8 cellular contexts compared by ENCODE assay signal in the genomic region with DNA sequence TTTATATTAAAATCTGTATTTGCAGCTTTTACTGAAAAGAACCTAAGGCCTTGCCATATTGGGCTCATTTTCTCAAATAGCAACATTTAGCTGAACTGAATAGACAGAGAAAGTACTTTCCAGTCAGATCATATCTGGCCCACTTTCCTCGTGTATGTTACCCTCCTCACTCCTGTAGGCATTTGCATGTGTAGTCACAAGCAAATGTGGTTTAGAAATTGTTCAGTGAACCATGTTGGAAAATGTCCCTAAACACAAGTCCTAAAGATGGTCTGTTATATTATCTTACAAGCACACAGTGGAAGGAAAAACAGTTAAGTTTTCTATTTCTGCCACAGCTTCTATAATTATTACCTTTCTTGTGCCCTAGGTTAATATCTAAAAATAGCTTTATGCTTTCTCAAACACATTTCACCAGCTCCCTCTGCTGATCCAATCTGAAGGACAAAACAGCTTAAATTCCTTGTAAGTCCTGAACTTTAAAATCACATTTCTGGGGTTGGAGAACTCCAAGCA. TPM values are rescaled to one million over a fixed set of nuclear protein-coding genes. Genes with fewer than 3 reads are reported as not detected.
DNase-seq lines count a peak whose midpoint lies in the region; ATAC-seq and TF ChIP-seq lines count a peak whose summit lies in the region.

No MANE protein-coding gene starts in this region.

- H3K9me3 ChIP-seq in spleen, result peaks cover 0 to 8% (median 0%) of the 10 kb centered on the region in 8 donors
- H3K9me3 ChIP-seq in MG63, result no peaks in the 10 kb centered on the region

- H3K36me3 ChIP-seq in spleen (peaks cover 0 to 6% (median 0%) of the 10 kb centered on the region in 6 donors), MG63 (no peaks in the 10 kb centered on the region)

- H3K4me1 ChIP-seq in spleen, result peaks cover 0 to 24% (median 12%) of the 10 kb centered on the region in 6 donors

- H3K27ac Mint-ChIP-seq in activated CD4-positive, alpha-beta memory T cell treated with anti-CD3 and anti-CD28 coated beads for 36 hours, result no peak overlapping the region
- no peak overlapping the region for H3K27ac Mint-ChIP-seq in activated CD4-positive, alpha-beta memory T cell treated with anti-CD3 and anti-CD28 coated beads, Interleukin-2, amount 10 ng/mL, durations not matched to agents 7 days and 5 days
- H3K27ac Mint-ChIP-seq in brain, result peak overlapping the region in 4 of 5 experiments; percentile 75 to 93 (median 87)

- no peak for TF ChIP-seq CTCF in brain (conservative IDR thresholded peaks at IDR 0.05)
- TF ChIP-seq CTCF in spleen (IDR thresholded peaks at IDR 0.05 in 8 of 11, conservative IDR thresholded peaks at IDR 0.05 in 3 of 11), result no peak

- H3K27ac ChIP-seq in spleen, result peak overlapping the region in 7 of 8 donors; percentile 2 to 73 (median 60)

- no peaks in the 10 kb centered on the region for H3K27me3 Mint-ChIP-seq in activated CD4-positive, alpha-beta memory T cell treated with anti-CD3 and anti-CD28 coated beads for 36 hours
- H3K27me3 Mint-ChIP-seq in activated CD4-positive, alpha-beta memory T cell treated with anti-CD3 and anti-CD28 coated beads, Interleukin-2, amount 10 ng/mL, durations not matched to agents 7 days and 5 days, result no peaks in the 10 kb centered on the region
- H3K27me3 Mint-ChIP-seq in brain, result peaks cover 5% of the 10 kb centered on the region

- H3K4me3 Mint-ChIP-seq in activated CD4-positive, alpha-beta memory T cell treated with anti-CD3 and anti-CD28 coated beads for 36 hours, result peak overlapping the region; percentile 17
- H3K4me3 Mint-ChIP-seq in activated CD4-positive, alpha-beta memory T cell treated with anti-CD3 and anti-CD28 coated beads, Interleukin-2, amount 10 ng/mL, durations not matched to agents 7 days and 5 days, result no peak overlapping the region
- H3K4me3 Mint-ChIP-seq in brain, result peak overlapping the region; percentile 78 to 88 (median 80)

- POLR2A ChIA-PET in activated CD4-positive, alpha-beta memory T cell treated with anti-CD3 and anti-CD28 coated beads for 36 hours (lab: Charles Lee), result no interaction called here
- POLR2A ChIA-PET in activated CD4-positive, alpha-beta memory T cell treated with anti-CD3 and anti-CD28 coated beads, Interleukin-2, amount 10 ng/mL, durations not matched to agents 7 days and 5 days (lab: Charles Lee), result interaction anchor here (1.6 kb wide), 1 partner anchor 172 kb away, joined by 13 read pairs; a partner anchor contains a TSS

- peak; percentile 30 for ATAC-seq in HG03039 (IDR thresholded peaks at IDR 0.05; ENCODE audit: unreplicated experiment)

- H3K36me3 Mint-ChIP-seq in activated CD4-positive, alpha-beta memory T cell treated with anti-CD3 and anti-CD28 coated beads for 36 hours, result peaks cover 5% of the 10 kb centered on the region
- H3K36me3 Mint-ChIP-seq in activated CD4-positive, alpha-beta memory T cell treated with anti-CD3 and anti-CD28 coated beads, Interleukin-2, amount 10 ng/mL, durations not matched to agents 7 days and 5 days (ENCODE audit: low read depth), result no peaks in the 10 kb centered on the region
- H3K36me3 Mint-ChIP-seq in brain, result no peaks in the 10 kb centered on the region

- H3K27me3 ChIP-seq in spleen (replicated peaks in 1 of 7), result no peaks in the 10 kb centered on the region
- H3K27me3 ChIP-seq in MG63, result no peaks in the 10 kb centered on the region

- no peak for DNase-seq in activated CD4-positive, alpha-beta memory T cell treated with anti-CD3 and anti-CD28 coated beads for 36 hours
- no peak for DNase-seq in activated CD4-positive, alpha-beta memory T cell treated with anti-CD3 and anti-CD28 coated beads, Interleukin-2, amount 10 ng/mL, durations not matched to agents 7 days and 5 days
- DNase-seq in spleen, result no peak
- no peak for DNase-seq in MG63
- DNase-seq in stimulated activated CD4-positive, alpha-beta T cell treated with anti-CD3 and anti-CD28 coated beads, Interleukin-1b, Interleukin-23, amount 100 ng/mL, for 48 hours, result no peak
- no peak for DNase-seq in effector CD8-positive, alpha-beta T cell (lab: John Stamatoyannopoulos, UW)

- H3K9me3 Mint-ChIP-seq in activated CD4-positive, alpha-beta memory T cell treated with anti-CD3 and anti-CD28 coated beads for 36 hours, result no peaks in the 10 kb centered on the region
- H3K9me3 Mint-ChIP-seq in activated CD4-positive, alpha-beta memory T cell treated with anti-CD3 and anti-CD28 coated beads, Interleukin-2, amount 10 ng/mL, durations not matched to agents 7 days and 5 days, result no peaks in the 10 kb centered on the region
- H3K9me3 Mint-ChIP-seq in brain, result no peaks in the 10 kb centered on the region

- intact Hi-C loops in activated CD4-positive, alpha-beta memory T cell treated with anti-CD3 and anti-CD28 coated beads for 36 hours (cut with micrococcal nuclease), result loop anchor here (1.0 to 10.0 kb wide), 7 partner anchors 68 to 1946 kb away; a partner anchor contains a TSS
- intact Hi-C loops in spleen (cut with DNase I; ENCODE audit: low total_unique reads), result loop anchor here (5.0 to 10.0 kb wide), 2 partner anchors 69 to 346 kb away; a partner anchor contains a TSS

- H3K4me1 Mint-ChIP-seq in activated CD4-positive, alpha-beta memory T cell treated with anti-CD3 and anti-CD28 coated beads for 36 hours (ENCODE audit: low read depth), result peaks cover 17% of the 10 kb centered on the region
- H3K4me1 Mint-ChIP-seq in activated CD4-positive, alpha-beta memory T cell treated with anti-CD3 and anti-CD28 coated beads, Interleukin-2, amount 10 ng/mL, durations not matched to agents 7 days and 5 days, result peaks cover 16% of the 10 kb centered on the region
- H3K4me1 Mint-ChIP-seq in brain, result peaks cover 14% of the 10 kb centered on the region

- WGBS in spleen, 5 donors, result 3 to 19% (median 15%) methylated on average over 1 of the region's 1 CpG

- H3K4me3 ChIP-seq in spleen, result peak overlapping the region in 2 of 8 donors; percentile 19 to 57
- H3K4me3 ChIP-seq in MG63, result no peak overlapping the region

- CTCF ChIA-PET in activated CD4-positive, alpha-beta memory T cell treated with anti-CD3 and anti-CD28 coated beads for 36 hours (lab: Charles Lee), result interaction anchor here (0.6 to 3.2 kb wide), 38 partner anchors 9 to 670 kb away, joined by 3 to 96 read pairs (median 4); a partner anchor contains a TSS
- CTCF ChIA-PET in activated CD4-positive, alpha-beta memory T cell treated with anti-CD3 and anti-CD28 coated beads, Interleukin-2, amount 10 ng/mL, durations not matched to agents 7 days and 5 days (lab: Charles Lee), result interaction anchor here (0.6 to 2.1 kb wide), 39 partner anchors 9 to 1419 kb away, joined by 3 to 40 read pairs (median 4); a partner anchor contains a TSS

- TF ChIP-seq POLR2A in spleen (IDR thresholded peaks at IDR 0.05), result no peak

RNA-seq across cellular contexts. Expression of a gene that starts 0.6 kb away (rescaled TPM):
- 1 to 10 TPM; 1.4 to 1.9 TPM for total RNA-seq in activated CD4-positive, alpha-beta memory T cell treated with anti-CD3 and anti-CD28 coated beads for 36 hours
- total RNA-seq in activated CD4-positive, alpha-beta memory T cell treated with anti-CD3 and anti-CD28 coated beads, Interleukin-2, amount 10 ng/mL, durations not matched to agents 7 days and 5 days, result 1 to 10 TPM; 1.2 to 1.8 TPM
- polyA plus RNA-seq in brain (ENCODE audit: insufficient read depth, low read depth, low replicate concordance) (0.39 TPM), spleen (1 to 10 TPM; 3.0 to 3.5 (median 3.0) TPM)
- 10 to 100 TPM in 1 of 7 donors, 1 to 10 TPM in 6; 2.0 to 10.8 (median 4.6) TPM for total RNA-seq in spleen
- total RNA-seq in MG63 (2014; rRNA removed; shearing (Covaris generic); ENCODE audit: low replicate concordance), result 1.5 TPM in 1 of 2 replicates, not detected in the other

Comparison
In these comparisons a context has a peak if more than half of its experiments do, and no peak if none do; other contexts are left out.
1. H3K27ac Mint-ChIP-seq: peak in brain (4 of 5); none in activated CD4-positive, alpha-beta memory T cell treated with anti-CD3 and anti-CD28 coated beads for 36 hours (single experiment) and activated CD4-positive, alpha-beta memory T cell treated with anti-CD3 and anti-CD28 coated beads, Interleukin-2, amount 10 ng/mL, durations not matched to agents 7 days and 5 days (single experiment).